ENCODE assay signal across 11 cellular contexts in the genomic region with DNA sequence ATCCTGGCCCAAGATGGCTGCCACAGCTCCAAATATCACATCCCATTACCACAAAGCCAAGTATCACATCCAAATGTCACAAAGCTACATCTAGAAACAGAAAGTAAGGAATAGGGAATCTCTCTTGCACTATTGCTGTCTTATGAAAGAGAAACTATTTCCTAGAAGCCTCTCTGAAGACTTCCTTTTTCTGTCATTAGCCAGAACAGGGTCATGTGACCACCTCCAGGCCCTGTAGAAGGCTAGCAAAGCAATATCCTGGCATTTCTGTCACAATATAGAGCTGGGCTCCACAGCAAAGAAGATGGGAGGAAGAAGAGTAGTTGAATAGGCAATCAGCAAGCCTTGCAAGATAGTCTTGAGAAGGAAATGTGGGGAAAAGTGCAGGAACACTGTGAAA.
A peak's percentile ranks its signal among the peaks of the same experiment; 100 is the strongest.
DNase-seq lines count a peak whose midpoint lies in the region; ATAC-seq and TF ChIP-seq lines count a peak whose summit lies in the region.
"Had no signal": no experiment of that assay in that cellular context is flagged by ENCODE, and none has a peak within 500 bp of the region (broad histone marks: within the 10 kb centered on the region; RNA-seq: fewer than 3 reads in every experiment).

No MANE protein-coding gene starts in this region.

- H3K9me2 ChIP-seq in OCI-LY7 (ENCODE audit: insufficient read depth, low read length), result no peaks in the 10 kb centered on the region

- H3K27ac ChIP-seq in OCI-LY7 (ENCODE audit: low read depth, low read length, poor library complexity, severe bottlenecking) (no peak overlapping the region), mesendoderm (ENCODE audit: low read depth, low read length) (no peak overlapping the region)
- H3K27ac ChIP-seq: ascending aorta had no signal

- intact Hi-C loops in OCI-LY7 (cut with micrococcal nuclease; ENCODE audit: unreplicated experiment), result no loop called here

- POLR2A ChIA-PET in OCI-LY7 (lab: Charles Lee), result interaction anchor here (0.8 kb wide), 1 partner anchor 129 kb away, joined by 3 read pairs; no protein-coding TSS in a partner anchor

- no peak overlapping the region for H2AK5ac ChIP-seq in mesendoderm (ENCODE audit: low read length)

- H3K4me1 ChIP-seq in OCI-LY7 (ENCODE audit: insufficient read depth, low read length, poor library complexity, severe bottlenecking) (no peaks in the 10 kb centered on the region), mesendoderm (ENCODE audit: control insufficient read depth, low read depth, low read length) (no peaks in the 10 kb centered on the region), HAP-1 (no peaks in the 10 kb centered on the region)

- CTCF ChIA-PET in OCI-LY7 (lab: Charles Lee; ENCODE audit: unreplicated experiment), result interaction anchor here (0.9 kb wide), 1 partner anchor 222 kb away, joined by 5 read pairs; no protein-coding TSS in a partner anchor

- H3K79me1 ChIP-seq in mesendoderm (ENCODE audit: low read length), result no peaks in the 10 kb centered on the region

- no peaks in the 10 kb centered on the region for H3K79me2 ChIP-seq in OCI-LY7 (ENCODE audit: insufficient read depth, low read depth, low read length)
- H3K79me2 ChIP-seq in mesendoderm (ENCODE audit: control insufficient read depth, insufficient read depth, low read length), result no peaks in the 10 kb centered on the region

- H3K27me3 ChIP-seq in mesendoderm (ENCODE audit: insufficient read depth, low read length, poor library complexity) (no peaks in the 10 kb centered on the region), HAP-1 (ENCODE audit: low read depth) (no peaks in the 10 kb centered on the region)
- H3K27me3 ChIP-seq: ascending aorta had no signal

- BruUV-seq in OCI-LY7 (replicated peaks; lab: Mats Ljungman, UMichigan), result no TSS peak

- TF ChIP-seq CTCF in OCI-LY7 (conservative IDR thresholded peaks at IDR 0.05; ENCODE audit: low read length), result no peak

- DNase-seq in OCI-LY7 (ENCODE audit: low spot score) (peak; percentile 5), left lobe of liver (ENCODE audit: low spot score) (peak; percentile 39), mesendoderm (no peak), HAP-1 (ENCODE audit: low spot score in 2 of 2) (no peak), NCI-H2081 treated with DMSO at 0.1 percent for 48 hours (lab: John Stamatoyannopoulos, UW) (no peak)
- DNase-seq in activated naive CD4-positive, alpha-beta T cell treated with anti-CD3 and anti-CD28 coated beads, Interleukin-2, amount 50 U/mL, for 72 hours (ENCODE audit: low spot score in 2 of 2), result no peak
- DNase-seq: activated CD4-positive, alpha-beta T cell treated with anti-CD3 and anti-CD28 coated beads, Interleukin-2, amount 50 U/mL, for 48 hours; CD4-positive, alpha-beta T cell had no signal

- H2BK5ac ChIP-seq in mesendoderm (ENCODE audit: low read length), result no peak overlapping the region

- in situ Hi-C loops in HAP-1 (cut with MboI; ENCODE audit: low sequenced_read_pairs), result no loop called here

- H3K9ac ChIP-seq in mesendoderm (ENCODE audit: low read length), result no peak overlapping the region

- H3K23ac ChIP-seq in mesendoderm (ENCODE audit: low read length), result no peak overlapping the region

- H4K20me1 ChIP-seq in OCI-LY7 (ENCODE audit: insufficient read depth, low read length), result no peaks in the 10 kb centered on the region

- peak overlapping the region; percentile 17 for H2AFZ ChIP-seq in OCI-LY7 (ENCODE audit: low read length)

- peak; percentile 67 for ATAC-seq in GM18505 (IDR thresholded peaks at IDR 0.05; ENCODE audit: unreplicated experiment)
- peak; percentile 74 for ATAC-seq in HG02759 (IDR thresholded peaks at IDR 0.05; ENCODE audit: unreplicated experiment)
- ATAC-seq in left lobe of liver, result no peak
- no peak for ATAC-seq in activated naive CD4-positive, alpha-beta T cell treated with anti-CD3 and anti-CD28 coated beads, Interleukin-2, amount 50 U/mL, for 72 hours

- H4K8ac ChIP-seq in mesendoderm (ENCODE audit: low read depth, low read length), result no peak overlapping the region

- H2BK120ac ChIP-seq in mesendoderm (ENCODE audit: low read depth, low read length), result no peak overlapping the region

- H4K5ac ChIP-seq in mesendoderm (ENCODE audit: low read length), result no peak overlapping the region

- no peaks in the 10 kb centered on the region for H3K36me3 Mint-ChIP-seq in activated naive CD4-positive, alpha-beta T cell treated with anti-CD3 and anti-CD28 coated beads, Interleukin-2, amount 50 U/mL, for 72 hours

- no peak overlapping the region for H3K4me2 ChIP-seq in OCI-LY7 (ENCODE audit: low read length)
- no peak overlapping the region for H3K4me2 ChIP-seq in mesendoderm (ENCODE audit: low read length)

- H3K9me3 Mint-ChIP-seq in activated naive CD4-positive, alpha-beta T cell treated with anti-CD3 and anti-CD28 coated beads, Interleukin-2, amount 50 U/mL, for 72 hours, result no peaks in the 10 kb centered on the region
- H3K9me3 Mint-ChIP-seq: CD4-positive, alpha-beta T cell had no signal

- H3K4me3 ChIP-seq in OCI-LY7 (ENCODE audit: low read depth, low read length, poor library complexity, severe bottlenecking), result no peak overlapping the region
- H3K4me3 ChIP-seq in mesendoderm (ENCODE audit: low read length), result no peak overlapping the region
- H3K4me3 ChIP-seq in HAP-1, result no peak overlapping the region
- H3K4me3 ChIP-seq: ascending aorta had no signal

- H3K36me3 ChIP-seq in OCI-LY7 (ENCODE audit: insufficient read depth, low read length), result no peaks in the 10 kb centered on the region
- H3K36me3 ChIP-seq in mesendoderm (ENCODE audit: control insufficient read depth, insufficient read depth, low read length), result no peaks in the 10 kb centered on the region
- no peaks in the 10 kb centered on the region for H3K36me3 ChIP-seq in HAP-1 (replicated peaks)
- H3K36me3 ChIP-seq: ascending aorta had no signal

- H2BK15ac ChIP-seq in mesendoderm (replicated peaks; ENCODE audit: low read depth), result no peak overlapping the region

- no peak for TF ChIP-seq POLR2A in GM18505 (IDR thresholded peaks at IDR 0.05; ENCODE audit: borderline replicate concordance, extremely low read depth, insufficient read depth, insufficient read length)

- no peak overlapping the region for H3K18ac ChIP-seq in mesendoderm (ENCODE audit: low read length)

- no peak overlapping the region for H3K4ac ChIP-seq in mesendoderm (ENCODE audit: low read depth, low read length)

- no peaks in the 10 kb centered on the region for H3K9me3 ChIP-seq in OCI-LY7 (ENCODE audit: low read length)
- no peaks in the 10 kb centered on the region for H3K9me3 ChIP-seq in HAP-1
- H3K9me3 ChIP-seq: ascending aorta had no signal

- no peak overlapping the region for H3K56ac ChIP-seq in mesendoderm (ENCODE audit: low read length)

- no peak overlapping the region for H3K27ac Mint-ChIP-seq in activated naive CD4-positive, alpha-beta T cell treated with anti-CD3 and anti-CD28 coated beads, Interleukin-2, amount 50 U/mL, for 72 hours
- H3K27ac Mint-ChIP-seq: CD4-positive, alpha-beta T cell had no signal

Comparison
In these comparisons a context has a peak if more than half of its experiments do, and no peak if none do; other contexts are left out.
1. ATAC-seq: peak in GM18505 (single experiment) and HG02759 (single experiment); none in left lobe of liver (single experiment) and activated naive CD4-positive, alpha-beta T cell treated with anti-CD3 and anti-CD28 coated beads, Interleukin-2, amount 50 U/mL, for 72 hours (0 of 2).
2. DNase-seq: peak in OCI-LY7 (single experiment) and left lobe of liver (single experiment); none in mesendoderm (single experiment), HAP-1 (0 of 2), NCI-H2081 treated with DMSO at 0.1 percent for 48 hours (single experiment) and activated naive CD4-positive, alpha-beta T cell treated with anti-CD3 and anti-CD28 coated beads, Interleukin-2, amount 50 U/mL, for 72 hours (0 of 2).